Comparison of ENCODE assay signal across 8 cellular contexts in genomic region chr9:130664191-130665028, GRCh38. TPM values are rescaled to one million over a fixed set of nuclear protein-coding genes. Genes with fewer than 3 reads are reported as not detected.
DNase-seq lines count a peak whose midpoint lies in the region; ATAC-seq and FAIRE-seq lines count a peak whose summit lies in the region.

TSS of gene PRDM12 (plus strand) at chr9:130664594. CDS start at chr9:130664654, 60 bp downstream.

- intact Hi-C loops in activated CD4-positive, alpha-beta memory T cell treated with anti-CD3 and anti-CD28 coated beads for 36 hours (cut with micrococcal nuclease) = no loop called here

- DNase-seq in stimulated activated naive CD8-positive, alpha-beta T cell treated with anti-CD3 and anti-CD28 coated beads, Interleukin-15, Interleukin-2, amounts not matched to agents 100 U/mL and 50 U/mL, for 24 hours = no peak
- no peak for DNase-seq in activated CD4-positive, alpha-beta memory T cell treated with anti-CD3 and anti-CD28 coated beads for 36 hours
- DNase-seq in left kidney (ENCODE audit: low read depth, low spot score) (peak; percentile 47), urothelium cell line (ENCODE audit: low spot score) (peak; percentile 29), immature natural killer cell (no peak), midbrain (lab: John Stamatoyannopoulos, UW) (no peak)

- no peak within 1 kb of the TSS for H3K27ac Mint-ChIP-seq in stimulated activated naive CD8-positive, alpha-beta T cell treated with anti-CD3 and anti-CD28 coated beads, Interleukin-15, Interleukin-2, amounts not matched to agents 100 ng/mL and 50 ng/mL, for 24 hours
- no peak within 1 kb of the TSS for H3K27ac Mint-ChIP-seq in activated CD4-positive, alpha-beta memory T cell treated with anti-CD3 and anti-CD28 coated beads for 36 hours
- H3K27ac Mint-ChIP-seq in immature natural killer cell = no peak within 1 kb of the TSS

- H3K4me1 Mint-ChIP-seq in stimulated activated naive CD8-positive, alpha-beta T cell treated with anti-CD3 and anti-CD28 coated beads, Interleukin-15, Interleukin-2, amounts not matched to agents 100 ng/mL and 50 ng/mL, for 24 hours (ENCODE audit: low read depth) = peaks cover 23% of the 10 kb centered on the region
- H3K4me1 Mint-ChIP-seq in activated CD4-positive, alpha-beta memory T cell treated with anti-CD3 and anti-CD28 coated beads for 36 hours (ENCODE audit: low read depth) = peaks cover 30% of the 10 kb centered on the region
- H3K4me1 Mint-ChIP-seq in immature natural killer cell = peaks cover 5% of the 10 kb centered on the region in 2 donors

- H3K4me3 Mint-ChIP-seq in stimulated activated naive CD8-positive, alpha-beta T cell treated with anti-CD3 and anti-CD28 coated beads, Interleukin-15, Interleukin-2, amounts not matched to agents 100 ng/mL and 50 ng/mL, for 24 hours = peak within 1 kb of the TSS; percentile 40
- H3K4me3 Mint-ChIP-seq in activated CD4-positive, alpha-beta memory T cell treated with anti-CD3 and anti-CD28 coated beads for 36 hours = peak within 1 kb of the TSS; percentile 17
- H3K4me3 Mint-ChIP-seq in immature natural killer cell = peak within 1 kb of the TSS in 2 of 5 donors; percentile 14 to 52

- H3K9me3 Mint-ChIP-seq in stimulated activated naive CD8-positive, alpha-beta T cell treated with anti-CD3 and anti-CD28 coated beads, Interleukin-15, Interleukin-2, amounts not matched to agents 100 ng/mL and 50 ng/mL, for 24 hours = no peaks in the 10 kb centered on the region
- no peaks in the 10 kb centered on the region for H3K9me3 Mint-ChIP-seq in activated CD4-positive, alpha-beta memory T cell treated with anti-CD3 and anti-CD28 coated beads for 36 hours
- H3K9me3 Mint-ChIP-seq in immature natural killer cell = no peaks in the 10 kb centered on the region

- FAIRE-seq in urothelium cell line (lab: Jason Lieb, UNC) = no peak

- H3K36me3 Mint-ChIP-seq in stimulated activated naive CD8-positive, alpha-beta T cell treated with anti-CD3 and anti-CD28 coated beads, Interleukin-15, Interleukin-2, amounts not matched to agents 100 ng/mL and 50 ng/mL, for 24 hours (ENCODE audit: low read depth) = no peaks in the 10 kb centered on the region
- no peaks in the 10 kb centered on the region for H3K36me3 Mint-ChIP-seq in activated CD4-positive, alpha-beta memory T cell treated with anti-CD3 and anti-CD28 coated beads for 36 hours
- no peaks in the 10 kb centered on the region for H3K36me3 Mint-ChIP-seq in immature natural killer cell

- H3K27me3 Mint-ChIP-seq in stimulated activated naive CD8-positive, alpha-beta T cell treated with anti-CD3 and anti-CD28 coated beads, Interleukin-15, Interleukin-2, amounts not matched to agents 100 ng/mL and 50 ng/mL, for 24 hours = peaks cover 57% of the 10 kb centered on the region
- peaks cover 59% of the 10 kb centered on the region for H3K27me3 Mint-ChIP-seq in activated CD4-positive, alpha-beta memory T cell treated with anti-CD3 and anti-CD28 coated beads for 36 hours
- peaks cover 14 to 25% (median 24%) of the 10 kb centered on the region in 3 donors for H3K27me3 Mint-ChIP-seq in immature natural killer cell (ENCODE audit: low read depth in 3 of 3)

- ATAC-seq in stimulated activated naive CD8-positive, alpha-beta T cell treated with anti-CD3 and anti-CD28 coated beads, Interleukin-15, Interleukin-2, amounts not matched to agents 100 U/mL and 50 U/mL, for 24 hours = no peak
- no peak for ATAC-seq in HG03520 (IDR thresholded peaks at IDR 0.05; ENCODE audit: unreplicated experiment)

- POLR2A ChIA-PET in activated CD4-positive, alpha-beta memory T cell treated with anti-CD3 and anti-CD28 coated beads for 36 hours (lab: Charles Lee) = interaction anchor here (1.1 kb wide), 1 partner anchor 10 kb away, joined by 3 read pairs; no protein-coding TSS in a partner anchor

- CTCF ChIA-PET in activated CD4-positive, alpha-beta memory T cell treated with anti-CD3 and anti-CD28 coated beads for 36 hours (lab: Charles Lee) = interaction anchor here (1.9 kb wide), 1 partner anchor 18 kb away, joined by 7 read pairs; no protein-coding TSS in a partner anchor

RNA-seq across cellular contexts. Expression of gene PRDM12, which starts in this region (rescaled TPM):
- under 1 TPM; 0.07 to 0.12 TPM for total RNA-seq in activated CD4-positive, alpha-beta memory T cell treated with anti-CD3 and anti-CD28 coated beads for 36 hours
- polyA plus RNA-seq in immature natural killer cell = 1 to 10 TPM in 1 of 3 donors, not detected in 2; 1.0 TPM

Comparison
In these comparisons a context has a peak if more than half of its experiments do, and no peak if none do; other contexts are left out.
1. DNase-seq: peak in left kidney (single experiment) and urothelium cell line (single experiment); none in stimulated activated naive CD8-positive, alpha-beta T cell treated with anti-CD3 and anti-CD28 coated beads, Interleukin-15, Interleukin-2, amounts not matched to agents 100 U/mL and 50 U/mL, for 24 hours (single experiment), activated CD4-positive, alpha-beta memory T cell treated with anti-CD3 and anti-CD28 coated beads for 36 hours (single experiment), immature natural killer cell (0 of 3) and midbrain (single experiment).